In the genomic region with DNA sequence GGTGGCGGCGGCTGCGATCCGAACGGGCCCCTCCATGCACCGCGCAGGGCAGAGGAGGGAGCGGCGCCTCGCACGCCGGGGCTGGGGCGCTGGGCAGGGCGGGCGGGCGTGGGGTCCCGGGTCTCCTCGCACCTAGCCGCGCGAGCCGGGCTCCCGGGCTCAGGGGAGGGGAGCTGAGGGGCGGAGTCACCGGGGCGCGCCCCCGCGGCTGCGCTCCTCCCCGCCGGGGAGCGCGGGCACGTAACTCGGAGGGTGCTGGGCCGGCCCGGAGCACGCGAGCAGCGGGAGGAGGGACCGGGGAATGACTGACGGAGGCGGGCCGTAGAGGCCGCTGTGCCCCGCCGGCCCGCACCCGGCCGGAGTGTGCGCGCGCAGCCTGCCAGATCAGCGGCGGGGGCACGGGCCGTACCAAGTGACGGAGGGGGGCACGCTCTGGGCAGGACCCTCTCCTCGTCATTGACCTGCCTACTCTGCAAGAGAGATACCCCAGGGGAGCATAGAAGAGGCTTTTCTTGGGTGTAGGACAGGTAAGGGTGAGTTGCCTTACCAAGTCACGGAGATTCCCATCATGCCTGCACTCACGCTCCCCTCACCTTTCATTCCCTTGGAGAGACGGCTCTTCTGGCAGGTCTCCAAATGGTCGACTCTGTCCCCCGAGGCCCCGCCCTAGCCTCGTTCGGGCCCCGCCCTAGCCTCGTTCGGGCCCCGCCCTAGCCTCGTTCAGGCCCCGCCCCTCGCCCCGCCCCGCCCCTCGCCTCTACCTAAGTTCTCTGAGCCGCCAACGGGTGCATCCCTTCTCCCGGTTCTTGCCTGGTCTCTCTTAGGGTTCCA, we compare ENCODE assay signal across 1 cellular context.
TF ChIP-seq lines count a peak whose summit lies in the region.

Gene CDON, minus strand, starts transcription at position 188 of the 831 bp plus-strand sequence. CDS start 39,390 bp downstream, outside the sequence.

TF ChIP-seq in HepG2, 621 proteins besides CTCF, POLR2A, EP300 and RAD21 (continued from another document and continues in another):
- TF ChIP-seq HOXA3 (CRISPR knock-in tag; IDR thresholded peaks at IDR 0.05) (peak; percentile 45; the same call in 1 of the 2 replicates), CENPT (CRISPR knock-in tag; IDR thresholded peaks at IDR 0.05; ENCODE audit: low read depth) (no peak), SOX13 (IDR thresholded peaks at IDR 0.05) (no peak), SOX13 (CRISPR knock-in tag; conservative IDR thresholded peaks at IDR 0.05 in 1 of 2, IDR thresholded peaks at IDR 0.05 in 1 of 2) (peak in 1 of 2 experiments; percentile 4; a peak in 1 of 4 replicates), ZNF124 (CRISPR knock-in tag; IDR thresholded peaks at IDR 0.05) (peak; percentile 72; the same call in 1 of the 2 replicates), SIX1 (CRISPR knock-in tag; IDR thresholded peaks at IDR 0.05; ENCODE audit: borderline replicate concordance) (no peak), ZNF331 (CRISPR knock-in tag; IDR thresholded peaks at IDR 0.05) (0 out of 2 replicates have a peak, but pooled peaks have one; percentile 21), ZNF414 (CRISPR knock-in tag; IDR thresholded peaks at IDR 0.05) (0 out of 2 replicates have a peak, but pooled peaks have one; percentile 33), CCDC6 (CRISPR knock-in tag; IDR thresholded peaks at IDR 0.05) (peak; percentile 26; the same call in 1 of the 2 replicates), ZNF543 (CRISPR knock-in tag; IDR thresholded peaks at IDR 0.05) (0 out of 2 replicates have a peak, but pooled peaks have one; percentile 41), ZNF557 (CRISPR knock-in tag; IDR thresholded peaks at IDR 0.05) (no peak), CHD2 (IDR thresholded peaks at IDR 0.05; ENCODE audit: low read depth, low read length) (no peak), POGZ (CRISPR knock-in tag; IDR thresholded peaks at IDR 0.05) (0 out of 2 replicates have a peak, but pooled peaks have one; percentile 13), PBX2 (CRISPR knock-in tag; IDR thresholded peaks at IDR 0.05) (peak; percentile 50), PHF21A (CRISPR knock-in tag; IDR thresholded peaks at IDR 0.05) (peak; percentile 76), ZNF616 (CRISPR knock-in tag; IDR thresholded peaks at IDR 0.05; ENCODE audit: low read depth) (peak; percentile 35; the same call in 1 of the 2 replicates), ZSCAN9 (CRISPR knock-in tag; IDR thresholded peaks at IDR 0.05; ENCODE audit: borderline replicate concordance) (no peak), RXRB (CRISPR knock-in tag; IDR thresholded peaks at IDR 0.05; ENCODE audit: borderline replicate concordance) (0 out of 2 replicates have a peak, but pooled peaks have one; percentile 51), FOXC1 (CRISPR knock-in tag; IDR thresholded peaks at IDR 0.05; ENCODE audit: borderline replicate concordance) (no peak; the same call in 1 of the 2 replicates), ZNF160 (CRISPR knock-in tag; IDR thresholded peaks at IDR 0.05) (peak; percentile 24; the same call in 1 of the 2 replicates), IRF2 (CRISPR knock-in tag; IDR thresholded peaks at IDR 0.05) (peak; percentile 40; the same call in 1 of the 2 replicates), ZKSCAN5 (CRISPR knock-in tag; IDR thresholded peaks at IDR 0.05) (no peak), ZNF614 (CRISPR knock-in tag; IDR thresholded peaks at IDR 0.05; ENCODE audit: borderline replicate concordance) (peak; percentile 60; the same call in 1 of the 2 replicates), ZNF777 (CRISPR knock-in tag; IDR thresholded peaks at IDR 0.05) (no peak), ZBTB7A (CRISPR knock-in tag; IDR thresholded peaks at IDR 0.05) (no peak), CEBPZ (IDR thresholded peaks at IDR 0.05; ENCODE audit: low read length) (no peak), CCAR2 (optimal IDR thresholded peaks at IDR 0.05; ENCODE audit: low read depth, low read length) (no peak), ZNF256 (CRISPR knock-in tag; conservative IDR thresholded peaks at IDR 0.05) (0 out of 2 replicates have a peak, but pooled peaks have one; percentile 36), ZNF3 (CRISPR knock-in tag; IDR thresholded peaks at IDR 0.05) (no peak), SNAPC5 (CRISPR knock-in tag; IDR thresholded peaks at IDR 0.05; ENCODE audit: borderline replicate concordance) (no peak), TBX2 (CRISPR knock-in tag; IDR thresholded peaks at IDR 0.05; ENCODE audit: borderline replicate concordance) (peak; percentile 25; the same call in 1 of the 2 replicates)
- TF ChIP-seq, protein P1, sequence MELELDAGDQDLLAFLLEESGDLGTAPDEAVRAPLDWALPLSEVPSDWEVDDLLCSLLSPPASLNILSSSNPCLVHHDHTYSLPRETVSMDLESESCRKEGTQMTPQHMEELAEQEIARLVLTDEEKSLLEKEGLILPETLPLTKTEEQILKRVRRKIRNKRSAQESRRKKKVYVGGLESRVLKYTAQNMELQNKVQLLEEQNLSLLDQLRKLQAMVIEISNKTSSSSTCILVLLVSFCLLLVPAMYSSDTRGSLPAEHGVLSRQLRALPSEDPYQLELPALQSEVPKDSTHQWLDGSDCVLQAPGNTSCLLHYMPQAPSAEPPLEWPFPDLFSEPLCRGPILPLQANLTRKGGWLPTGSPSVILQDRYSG (CRISPR knock-in tag; IDR thresholded peaks at IDR 0.05), result no peak
- TF ChIP-seq, protein P2, sequence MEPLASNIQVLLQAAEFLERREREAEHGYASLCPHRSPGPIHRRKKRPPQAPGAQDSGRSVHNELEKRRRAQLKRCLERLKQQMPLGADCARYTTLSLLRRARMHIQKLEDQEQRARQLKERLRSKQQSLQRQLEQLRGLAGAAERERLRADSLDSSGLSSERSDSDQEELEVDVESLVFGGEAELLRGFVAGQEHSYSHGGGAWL (CRISPR knock-in tag; IDR thresholded peaks at IDR 0.05), result peak; percentile 28; the same call in 1 of the 2 replicates
- TF ChIP-seq, protein P3, sequence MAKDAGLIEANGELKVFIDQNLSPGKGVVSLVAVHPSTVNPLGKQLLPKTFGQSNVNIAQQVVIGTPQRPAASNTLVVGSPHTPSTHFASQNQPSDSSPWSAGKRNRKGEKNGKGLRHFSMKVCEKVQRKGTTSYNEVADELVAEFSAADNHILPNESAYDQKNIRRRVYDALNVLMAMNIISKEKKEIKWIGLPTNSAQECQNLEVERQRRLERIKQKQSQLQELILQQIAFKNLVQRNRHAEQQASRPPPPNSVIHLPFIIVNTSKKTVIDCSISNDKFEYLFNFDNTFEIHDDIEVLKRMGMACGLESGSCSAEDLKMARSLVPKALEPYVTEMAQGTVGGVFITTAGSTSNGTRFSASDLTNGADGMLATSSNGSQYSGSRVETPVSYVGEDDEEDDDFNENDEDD (CRISPR knock-in tag; IDR thresholded peaks at IDR 0.05; ENCODE audit: borderline replicate concordance), result peak; percentile 72; the same call in 1 of the 2 replicates
- TF ChIP-seq, protein P4, sequence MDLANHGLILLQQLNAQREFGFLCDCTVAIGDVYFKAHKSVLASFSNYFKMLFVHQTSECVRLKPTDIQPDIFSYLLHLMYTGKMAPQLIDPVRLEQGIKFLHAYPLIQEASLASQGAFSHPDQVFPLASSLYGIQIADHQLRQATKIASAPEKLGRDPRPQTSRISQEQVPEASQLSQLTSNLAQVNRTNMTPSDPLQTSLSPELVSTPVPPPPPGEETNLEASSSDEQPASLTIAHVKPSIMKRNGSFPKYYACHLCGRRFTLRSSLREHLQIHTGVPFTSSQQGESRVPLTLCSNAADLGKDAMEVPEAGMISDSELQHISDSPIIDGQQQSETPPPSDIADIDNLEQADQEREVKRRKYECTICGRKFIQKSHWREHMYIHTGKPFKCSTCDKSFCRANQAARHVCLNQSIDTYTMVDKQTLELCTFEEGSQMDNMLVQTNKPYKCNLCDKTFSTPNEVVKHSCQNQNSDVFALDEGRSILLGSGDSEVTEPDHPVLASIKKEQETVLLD (CRISPR knock-in tag; IDR thresholded peaks at IDR 0.05; ENCODE audit: low read depth), result peak; percentile 67
- TF ChIP-seq, protein P5, sequence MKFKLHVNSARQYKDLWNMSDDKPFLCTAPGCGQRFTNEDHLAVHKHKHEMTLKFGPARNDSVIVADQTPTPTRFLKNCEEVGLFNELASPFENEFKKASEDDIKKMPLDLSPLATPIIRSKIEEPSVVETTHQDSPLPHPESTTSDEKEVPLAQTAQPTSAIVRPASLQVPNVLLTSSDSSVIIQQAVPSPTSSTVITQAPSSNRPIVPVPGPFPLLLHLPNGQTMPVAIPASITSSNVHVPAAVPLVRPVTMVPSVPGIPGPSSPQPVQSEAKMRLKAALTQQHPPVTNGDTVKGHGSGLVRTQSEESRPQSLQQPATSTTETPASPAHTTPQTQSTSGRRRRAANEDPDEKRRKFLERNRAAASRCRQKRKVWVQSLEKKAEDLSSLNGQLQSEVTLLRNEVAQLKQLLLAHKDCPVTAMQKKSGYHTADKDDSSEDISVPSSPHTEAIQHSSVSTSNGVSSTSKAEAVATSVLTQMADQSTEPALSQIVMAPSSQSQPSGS (CRISPR knock-in tag; IDR thresholded peaks at IDR 0.05), result peak; percentile 56; the same call in 1 of the 2 replicates
- TF ChIP-seq, protein P6, sequence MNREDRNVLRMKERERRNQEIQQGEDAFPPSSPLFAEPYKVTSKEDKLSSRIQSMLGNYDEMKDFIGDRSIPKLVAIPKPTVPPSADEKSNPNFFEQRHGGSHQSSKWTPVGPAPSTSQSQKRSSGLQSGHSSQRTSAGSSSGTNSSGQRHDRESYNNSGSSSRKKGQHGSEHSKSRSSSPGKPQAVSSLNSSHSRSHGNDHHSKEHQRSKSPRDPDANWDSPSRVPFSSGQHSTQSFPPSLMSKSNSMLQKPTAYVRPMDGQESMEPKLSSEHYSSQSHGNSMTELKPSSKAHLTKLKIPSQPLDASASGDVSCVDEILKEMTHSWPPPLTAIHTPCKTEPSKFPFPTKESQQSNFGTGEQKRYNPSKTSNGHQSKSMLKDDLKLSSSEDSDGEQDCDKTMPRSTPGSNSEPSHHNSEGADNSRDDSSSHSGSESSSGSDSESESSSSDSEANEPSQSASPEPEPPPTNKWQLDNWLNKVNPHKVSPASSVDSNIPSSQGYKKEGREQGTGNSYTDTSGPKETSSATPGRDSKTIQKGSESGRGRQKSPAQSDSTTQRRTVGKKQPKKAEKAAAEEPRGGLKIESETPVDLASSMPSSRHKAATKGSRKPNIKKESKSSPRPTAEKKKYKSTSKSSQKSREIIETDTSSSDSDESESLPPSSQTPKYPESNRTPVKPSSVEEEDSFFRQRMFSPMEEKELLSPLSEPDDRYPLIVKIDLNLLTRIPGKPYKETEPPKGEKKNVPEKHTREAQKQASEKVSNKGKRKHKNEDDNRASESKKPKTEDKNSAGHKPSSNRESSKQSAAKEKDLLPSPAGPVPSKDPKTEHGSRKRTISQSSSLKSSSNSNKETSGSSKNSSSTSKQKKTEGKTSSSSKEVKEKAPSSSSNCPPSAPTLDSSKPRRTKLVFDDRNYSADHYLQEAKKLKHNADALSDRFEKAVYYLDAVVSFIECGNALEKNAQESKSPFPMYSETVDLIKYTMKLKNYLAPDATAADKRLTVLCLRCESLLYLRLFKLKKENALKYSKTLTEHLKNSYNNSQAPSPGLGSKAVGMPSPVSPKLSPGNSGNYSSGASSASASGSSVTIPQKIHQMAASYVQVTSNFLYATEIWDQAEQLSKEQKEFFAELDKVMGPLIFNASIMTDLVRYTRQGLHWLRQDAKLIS (CRISPR knock-in tag; IDR thresholded peaks at IDR 0.05), result no peak
